1 cellular context compared by ENCODE assay signal in the genomic region with DNA sequence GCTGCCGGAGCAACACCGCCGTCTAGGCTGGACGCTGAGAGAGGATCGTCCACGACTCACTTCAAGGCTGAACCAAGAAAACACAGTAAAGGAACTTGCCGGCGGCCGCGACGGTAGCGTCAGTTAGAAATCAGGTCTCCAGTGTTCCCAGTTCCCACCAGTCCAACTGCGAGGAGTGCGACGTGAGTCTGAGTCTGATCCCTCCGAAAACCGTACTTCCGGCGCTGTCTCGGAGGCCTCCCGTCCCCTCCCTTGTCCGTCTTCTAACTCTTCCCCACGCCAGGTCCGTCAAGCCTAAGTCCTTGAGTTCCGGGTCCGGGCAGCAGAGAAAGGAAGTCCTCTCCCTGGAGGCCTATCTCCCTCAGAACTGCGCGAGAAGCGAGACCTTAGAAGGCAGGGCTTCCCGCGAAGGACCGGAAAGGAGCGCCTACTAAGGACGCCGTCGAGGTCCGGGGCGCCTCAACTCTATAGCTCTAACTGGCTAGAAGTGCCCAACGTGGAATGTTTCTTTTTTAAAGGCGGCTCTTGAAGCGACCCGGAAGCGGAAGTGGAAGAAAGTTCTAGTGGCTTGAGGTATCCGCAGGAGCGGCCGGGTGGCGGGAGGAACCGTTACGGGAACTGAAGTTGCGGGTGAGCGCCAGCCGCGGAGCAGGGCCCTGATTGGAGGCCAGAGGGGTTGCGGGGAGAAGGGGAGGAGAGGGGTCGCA.
A peak's percentile ranks its signal among the peaks of the same experiment; 100 is the strongest.
TF ChIP-seq lines count a peak whose summit lies in the region.

A gene with protein sequence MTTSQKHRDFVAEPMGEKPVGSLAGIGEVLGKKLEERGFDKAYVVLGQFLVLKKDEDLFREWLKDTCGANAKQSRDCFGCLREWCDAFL (plus strand): TSS at position 563 of the 707 bp plus-strand sequence. CDS start 748 bp downstream, outside the sequence.
Gene EIF1AD (minus strand): TSS at position 217 of the 707 bp plus-strand sequence. CDS start 1,768 bp downstream, outside the sequence.

TF ChIP-seq in HEK293, 187 proteins besides CTCF, POLR2A, EP300 and RAD21 (continued from another document and continues in another):
- TF ChIP-seq, protein P1, sequence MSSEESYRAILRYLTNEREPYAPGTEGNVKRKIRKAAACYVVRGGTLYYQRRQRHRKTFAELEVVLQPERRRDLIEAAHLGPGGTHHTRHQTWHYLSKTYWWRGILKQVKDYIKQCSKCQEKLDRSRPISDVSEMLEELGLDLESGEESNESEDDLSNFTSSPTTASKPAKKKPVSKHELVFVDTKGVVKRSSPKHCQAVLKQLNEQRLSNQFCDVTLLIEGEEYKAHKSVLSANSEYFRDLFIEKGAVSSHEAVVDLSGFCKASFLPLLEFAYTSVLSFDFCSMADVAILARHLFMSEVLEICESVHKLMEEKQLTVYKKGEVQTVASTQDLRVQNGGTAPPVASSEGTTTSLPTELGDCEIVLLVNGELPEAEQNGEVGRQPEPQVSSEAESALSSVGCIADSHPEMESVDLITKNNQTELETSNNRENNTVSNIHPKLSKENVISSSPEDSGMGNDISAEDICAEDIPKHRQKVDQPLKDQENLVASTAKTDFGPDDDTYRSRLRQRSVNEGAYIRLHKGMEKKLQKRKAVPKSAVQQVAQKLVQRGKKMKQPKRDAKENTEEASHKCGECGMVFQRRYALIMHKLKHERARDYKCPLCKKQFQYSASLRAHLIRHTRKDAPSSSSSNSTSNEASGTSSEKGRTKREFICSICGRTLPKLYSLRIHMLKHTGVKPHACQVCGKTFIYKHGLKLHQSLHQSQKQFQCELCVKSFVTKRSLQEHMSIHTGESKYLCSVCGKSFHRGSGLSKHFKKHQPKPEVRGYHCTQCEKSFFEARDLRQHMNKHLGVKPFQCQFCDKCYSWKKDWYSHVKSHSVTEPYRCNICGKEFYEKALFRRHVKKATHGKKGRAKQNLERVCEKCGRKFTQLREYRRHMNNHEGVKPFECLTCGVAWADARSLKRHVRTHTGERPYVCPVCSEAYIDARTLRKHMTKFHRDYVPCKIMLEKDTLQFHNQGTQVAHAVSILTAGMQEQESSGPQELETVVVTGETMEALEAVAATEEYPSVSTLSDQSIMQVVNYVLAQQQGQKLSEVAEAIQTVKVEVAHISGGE (tag by site-specific recombination; conservative IDR thresholded peaks at IDR 0.05; ENCODE audit: low read depth): peak; percentile 99
- peak; percentile 80 for TF ChIP-seq WT1 (tag by site-specific recombination; IDR thresholded peaks at IDR 0.05)
- TF ChIP-seq, protein P2, sequence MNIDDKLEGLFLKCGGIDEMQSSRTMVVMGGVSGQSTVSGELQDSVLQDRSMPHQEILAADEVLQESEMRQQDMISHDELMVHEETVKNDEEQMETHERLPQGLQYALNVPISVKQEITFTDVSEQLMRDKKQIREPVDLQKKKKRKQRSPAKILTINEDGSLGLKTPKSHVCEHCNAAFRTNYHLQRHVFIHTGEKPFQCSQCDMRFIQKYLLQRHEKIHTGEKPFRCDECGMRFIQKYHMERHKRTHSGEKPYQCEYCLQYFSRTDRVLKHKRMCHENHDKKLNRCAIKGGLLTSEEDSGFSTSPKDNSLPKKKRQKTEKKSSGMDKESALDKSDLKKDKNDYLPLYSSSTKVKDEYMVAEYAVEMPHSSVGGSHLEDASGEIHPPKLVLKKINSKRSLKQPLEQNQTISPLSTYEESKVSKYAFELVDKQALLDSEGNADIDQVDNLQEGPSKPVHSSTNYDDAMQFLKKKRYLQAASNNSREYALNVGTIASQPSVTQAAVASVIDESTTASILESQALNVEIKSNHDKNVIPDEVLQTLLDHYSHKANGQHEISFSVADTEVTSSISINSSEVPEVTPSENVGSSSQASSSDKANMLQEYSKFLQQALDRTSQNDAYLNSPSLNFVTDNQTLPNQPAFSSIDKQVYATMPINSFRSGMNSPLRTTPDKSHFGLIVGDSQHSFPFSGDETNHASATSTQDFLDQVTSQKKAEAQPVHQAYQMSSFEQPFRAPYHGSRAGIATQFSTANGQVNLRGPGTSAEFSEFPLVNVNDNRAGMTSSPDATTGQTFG (tag by site-specific recombination; IDR thresholded peaks at IDR 0.05; ENCODE audit: borderline replicate concordance): peak; percentile 90
- peak; percentile 97 for TF ChIP-seq ZNF660 (tag by site-specific recombination; IDR thresholded peaks at IDR 0.05)
- no peak for TF ChIP-seq HOXA7 (CRISPR knock-in tag; IDR thresholded peaks at IDR 0.05; ENCODE audit: borderline replicate concordance)
- TF ChIP-seq ZXDB (tag by site-specific recombination; IDR thresholded peaks at IDR 0.05): peak; percentile 98
- TF ChIP-seq ZBTB21 (tag by site-specific recombination; IDR thresholded peaks at IDR 0.05): peak; percentile 44; the same call in 1 of the 2 replicates
- TF ChIP-seq ZNF629 (tag by site-specific recombination; IDR thresholded peaks at IDR 0.05): peak; percentile 90
- TF ChIP-seq ZNF558 (tag by site-specific recombination; IDR thresholded peaks at IDR 0.05): peak; percentile 76
- no peak for TF ChIP-seq ZNF155 (tag by site-specific recombination; IDR thresholded peaks at IDR 0.05)
- TF ChIP-seq ZNF514 (tag by site-specific recombination; IDR thresholded peaks at IDR 0.05): no peak
- peak; percentile 89 for TF ChIP-seq YY2 (tag by site-specific recombination; IDR thresholded peaks at IDR 0.05)
- no peak for TF ChIP-seq ZNF658 (tag by site-specific recombination; IDR thresholded peaks at IDR 0.05)
- no peak for TF ChIP-seq ZNF174 (tag by site-specific recombination; IDR thresholded peaks at IDR 0.05)
- peak; percentile 70; the same call in 1 of the 2 replicates for TF ChIP-seq ZNF600 (tag by site-specific recombination; IDR thresholded peaks at IDR 0.05)
- peak; percentile 43; the same call in 1 of the 2 replicates for TF ChIP-seq ZIC2 (tag by site-specific recombination; IDR thresholded peaks at IDR 0.05)
- peak; percentile 45; the same call in 1 of the 2 replicates for TF ChIP-seq ZNF398 (tag by site-specific recombination; IDR thresholded peaks at IDR 0.05)
- TF ChIP-seq, protein P3, sequence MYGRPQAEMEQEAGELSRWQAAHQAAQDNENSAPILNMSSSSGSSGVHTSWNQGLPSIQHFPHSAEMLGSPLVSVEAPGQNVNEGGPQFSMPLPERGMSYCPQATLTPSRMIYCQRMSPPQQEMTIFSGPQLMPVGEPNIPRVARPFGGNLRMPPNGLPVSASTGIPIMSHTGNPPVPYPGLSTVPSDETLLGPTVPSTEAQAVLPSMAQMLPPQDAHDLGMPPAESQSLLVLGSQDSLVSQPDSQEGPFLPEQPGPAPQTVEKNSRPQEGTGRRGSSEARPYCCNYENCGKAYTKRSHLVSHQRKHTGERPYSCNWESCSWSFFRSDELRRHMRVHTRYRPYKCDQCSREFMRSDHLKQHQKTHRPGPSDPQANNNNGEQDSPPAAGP (tag by site-specific recombination; IDR thresholded peaks at IDR 0.05): peak; percentile 99
- TF ChIP-seq PRDM1 (tag by site-specific recombination; IDR thresholded peaks at IDR 0.05): peak; percentile 73
- TF ChIP-seq, protein P4, sequence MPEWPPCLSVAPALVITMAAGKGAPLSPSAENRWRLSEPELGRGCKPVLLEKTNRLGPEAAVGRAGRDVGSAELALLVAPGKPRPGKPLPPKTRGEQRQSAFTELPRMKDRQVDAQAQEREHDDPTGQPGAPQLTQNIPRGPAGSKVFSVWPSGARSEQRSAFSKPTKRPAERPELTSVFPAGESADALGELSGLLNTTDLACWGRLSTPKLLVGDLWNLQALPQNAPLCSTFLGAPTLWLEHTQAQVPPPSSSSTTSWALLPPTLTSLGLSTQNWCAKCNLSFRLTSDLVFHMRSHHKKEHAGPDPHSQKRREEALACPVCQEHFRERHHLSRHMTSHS (tag by site-specific recombination; IDR thresholded peaks at IDR 0.05): no peak
- TF ChIP-seq ZNF350 (tag by site-specific recombination; IDR thresholded peaks at IDR 0.05): no peak; the same call in 1 of the 2 replicates
- peak; percentile 95 for TF ChIP-seq ZEB2 (tag by site-specific recombination; IDR thresholded peaks at IDR 0.05)
- no peak for TF ChIP-seq ZNF555 (tag by site-specific recombination; conservative IDR thresholded peaks at IDR 0.05)
- no peak for TF ChIP-seq ZNF645 (tag by site-specific recombination; IDR thresholded peaks at IDR 0.05)
- no peak for TF ChIP-seq ZNF211 (tag by site-specific recombination; IDR thresholded peaks at IDR 0.05; ENCODE audit: low read depth)
- no peak for TF ChIP-seq ZNF138 (tag by site-specific recombination; IDR thresholded peaks at IDR 0.05; ENCODE audit: borderline replicate concordance)
- TF ChIP-seq KLF9 (tag by site-specific recombination; IDR thresholded peaks at IDR 0.05; ENCODE audit: low read depth): peak; percentile 87; the same call in 1 of the 2 replicates
- peak; percentile 97 for TF ChIP-seq ZNF391 (tag by site-specific recombination; IDR thresholded peaks at IDR 0.05; ENCODE audit: borderline replicate concordance, low read depth)
- TF ChIP-seq ZNF623 (tag by site-specific recombination; IDR thresholded peaks at IDR 0.05): peak; percentile 47
- peak; percentile 67 for TF ChIP-seq ZNF146 (tag by site-specific recombination; IDR thresholded peaks at IDR 0.05)
- TF ChIP-seq ZNF624 (tag by site-specific recombination; IDR thresholded peaks at IDR 0.05): no peak
- TF ChIP-seq KLF16 (tag by site-specific recombination; IDR thresholded peaks at IDR 0.05): peak; percentile 99
- TF ChIP-seq, protein P5, sequence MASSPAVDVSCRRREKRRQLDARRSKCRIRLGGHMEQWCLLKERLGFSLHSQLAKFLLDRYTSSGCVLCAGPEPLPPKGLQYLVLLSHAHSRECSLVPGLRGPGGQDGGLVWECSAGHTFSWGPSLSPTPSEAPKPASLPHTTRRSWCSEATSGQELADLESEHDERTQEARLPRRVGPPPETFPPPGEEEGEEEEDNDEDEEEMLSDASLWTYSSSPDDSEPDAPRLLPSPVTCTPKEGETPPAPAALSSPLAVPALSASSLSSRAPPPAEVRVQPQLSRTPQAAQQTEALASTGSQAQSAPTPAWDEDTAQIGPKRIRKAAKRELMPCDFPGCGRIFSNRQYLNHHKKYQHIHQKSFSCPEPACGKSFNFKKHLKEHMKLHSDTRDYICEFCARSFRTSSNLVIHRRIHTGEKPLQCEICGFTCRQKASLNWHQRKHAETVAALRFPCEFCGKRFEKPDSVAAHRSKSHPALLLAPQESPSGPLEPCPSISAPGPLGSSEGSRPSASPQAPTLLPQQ (tag by site-specific recombination; IDR thresholded peaks at IDR 0.05): peak; percentile 99
- peak; percentile 83 for TF ChIP-seq TRIM28 (IDR thresholded peaks at IDR 0.05; ENCODE audit: borderline replicate concordance, low read length)
- no peak for TF ChIP-seq ZNF510 (tag by site-specific recombination; IDR thresholded peaks at IDR 0.05; ENCODE audit: insufficient replicate concordance)
- no peak for TF ChIP-seq ZNF621 (tag by site-specific recombination; IDR thresholded peaks at IDR 0.05)
- TF ChIP-seq ZBTB49 (tag by site-specific recombination; IDR thresholded peaks at IDR 0.05; ENCODE audit: low read depth): no peak
- TF ChIP-seq YY1 (tag by site-specific recombination; IDR thresholded peaks at IDR 0.05): peak; percentile 84
- no peak for TF ChIP-seq ZFP3 (tag by site-specific recombination; IDR thresholded peaks at IDR 0.05; ENCODE audit: low read depth)
- TF ChIP-seq GLI4 (tag by site-specific recombination; IDR thresholded peaks at IDR 0.05): peak; percentile 83
- TF ChIP-seq ZNF548 (tag by site-specific recombination; IDR thresholded peaks at IDR 0.05): no peak
- peak; percentile 97 for TF ChIP-seq ZNF324 (tag by site-specific recombination; IDR thresholded peaks at IDR 0.05)
- peak; percentile 64 for TF ChIP-seq ZFHX2 (tag by site-specific recombination; conservative IDR thresholded peaks at IDR 0.05)
- TF ChIP-seq ZBTB26 (tag by site-specific recombination; optimal IDR thresholded peaks at IDR 0.05): peak; percentile 68
- TF ChIP-seq SCRT1 (tag by site-specific recombination; IDR thresholded peaks at IDR 0.05; ENCODE audit: borderline replicate concordance): no peak
- TF ChIP-seq ZNF335 (tag by site-specific recombination; conservative IDR thresholded peaks at IDR 0.05): peak; percentile 92
